In the genomic region with DNA sequence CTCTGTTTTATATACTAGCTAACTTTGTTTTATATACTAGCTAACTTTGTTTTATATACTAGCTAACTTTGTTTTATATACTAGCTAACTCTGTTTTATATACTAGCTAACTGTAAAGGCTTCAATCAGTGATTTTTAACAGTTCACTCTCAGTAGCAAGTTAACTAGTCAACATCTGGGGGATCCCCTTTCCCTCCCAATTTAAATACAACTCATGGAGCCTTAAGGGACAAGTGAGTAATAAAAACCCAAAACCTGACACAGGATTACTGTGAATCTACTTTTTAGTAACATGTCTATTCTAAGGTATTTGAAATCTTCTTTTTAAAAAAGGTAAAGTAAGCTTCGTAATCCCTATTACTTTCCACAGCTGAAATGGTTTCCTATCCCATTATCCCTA, we compare ENCODE assay signal across 15 cellular contexts. TPM values are rescaled to one million over a fixed set of nuclear protein-coding genes. Genes with fewer than 3 reads are reported as not detected.
DNase-seq lines count a peak whose midpoint lies in the region; ATAC-seq and TF ChIP-seq lines count a peak whose summit lies in the region.
"Had no signal": no experiment of that assay in that cellular context is flagged by ENCODE, and none has a peak within 500 bp of the region (broad histone marks: within the 10 kb centered on the region; RNA-seq: fewer than 3 reads in every experiment).

No MANE protein-coding gene starts in this region.

- intact Hi-C loops in activated CD4-positive, alpha-beta memory T cell treated with anti-CD3 and anti-CD28 coated beads for 36 hours (cut with micrococcal nuclease) = loop anchor here (1.0 to 5.0 kb wide), 4 partner anchors 47 to 482 kb away; a partner anchor contains a TSS
- intact Hi-C loops in esophagus squamous epithelium (cut with DNase I) = no loop called here

- no peak for ATAC-seq in stimulated activated memory B cell treated with anti-CD40 and anti-IgM and Interleukin-4, amounts not matched to agents 10 μg/mL and 1 μg/mL and 100 μg/mL, for 72 hours
- no peak for ATAC-seq in T-cell (replicated peaks in 1 of 4)

- H3K27ac ChIP-seq in RWPE1 (peak overlapping the region; percentile 97; the same call in 1 of the 2 replicates), esophagus squamous epithelium (peak overlapping the region in 3 of 4 donors; percentile 91 to 96 (median 95))

- POLR2A ChIA-PET in activated CD4-positive, alpha-beta memory T cell treated with anti-CD3 and anti-CD28 coated beads for 36 hours (lab: Charles Lee) = interaction anchor here (0.8 to 2.1 kb wide), 9 partner anchors 8 to 141 kb away, joined by 3 to 8 read pairs (median 4); a partner anchor contains a TSS
- POLR2A ChIA-PET in activated CD4-positive, alpha-beta memory T cell treated with anti-CD3 and anti-CD28 coated beads, Interleukin-2, amount 10 ng/mL, durations not matched to agents 7 days and 5 days (lab: Charles Lee) = no interaction called here
- POLR2A ChIA-PET in RWPE1 (lab: Yijun Ruan, JAX; ENCODE audit: low non-redundant PET) = no interaction called here
- POLR2A ChIA-PET in T-cell (lab: Charles Lee) = interaction anchor here (0.6 kb wide), 2 partner anchors 83 to 129 kb away, joined by 4 to 7 read pairs; no protein-coding TSS in a partner anchor

- TF ChIP-seq CTCF in RWPE1 (conservative IDR thresholded peaks at IDR 0.05; ENCODE audit: low read depth) (no peak), esophagus squamous epithelium (IDR thresholded peaks at IDR 0.05) (no peak)

- TF ChIP-seq POLR2A in esophagus squamous epithelium (IDR thresholded peaks at IDR 0.05) = no peak

- H3K27ac Mint-ChIP-seq in activated CD4-positive, alpha-beta memory T cell treated with anti-CD3 and anti-CD28 coated beads for 36 hours = peak overlapping the region; percentile 92
- H3K27ac Mint-ChIP-seq in activated CD4-positive, alpha-beta memory T cell treated with anti-CD3 and anti-CD28 coated beads, Interleukin-2, amount 10 ng/mL, durations not matched to agents 7 days and 5 days = no peak overlapping the region
- H3K27ac Mint-ChIP-seq in stimulated activated memory B cell treated with anti-CD40 and anti-IgM and Interleukin-4, amounts not matched to agents 10 μg/mL and 1 μg/mL and 100 μg/mL, for 72 hours = peak overlapping the region; percentile 81
- peak overlapping the region in 1 of 2 donors; percentile 28 for H3K27ac Mint-ChIP-seq in T-cell

- H3K4me3 Mint-ChIP-seq in activated CD4-positive, alpha-beta memory T cell treated with anti-CD3 and anti-CD28 coated beads for 36 hours = peak overlapping the region; percentile 82
- no peak overlapping the region for H3K4me3 Mint-ChIP-seq in activated CD4-positive, alpha-beta memory T cell treated with anti-CD3 and anti-CD28 coated beads, Interleukin-2, amount 10 ng/mL, durations not matched to agents 7 days and 5 days
- no peak overlapping the region for H3K4me3 Mint-ChIP-seq in stimulated activated memory B cell treated with anti-CD40 and anti-IgM and Interleukin-4, amounts not matched to agents 10 μg/mL and 1 μg/mL and 100 μg/mL, for 72 hours
- H3K4me3 Mint-ChIP-seq in T-cell = no peak overlapping the region

- no peaks in the 10 kb centered on the region for H3K9me3 ChIP-seq in esophagus squamous epithelium
- H3K9me3 ChIP-seq: MG63, upper lobe of left lung had no signal

- peaks cover 16% of the 10 kb centered on the region for H3K36me3 Mint-ChIP-seq in activated CD4-positive, alpha-beta memory T cell treated with anti-CD3 and anti-CD28 coated beads for 36 hours
- H3K36me3 Mint-ChIP-seq in activated CD4-positive, alpha-beta memory T cell treated with anti-CD3 and anti-CD28 coated beads, Interleukin-2, amount 10 ng/mL, durations not matched to agents 7 days and 5 days (ENCODE audit: low read depth) = peaks cover 13% of the 10 kb centered on the region
- H3K36me3 Mint-ChIP-seq in stimulated activated memory B cell treated with anti-CD40 and anti-IgM and Interleukin-4, amounts not matched to agents 10 μg/mL and 1 μg/mL and 100 μg/mL, for 72 hours = no peaks in the 10 kb centered on the region
- H3K36me3 Mint-ChIP-seq in T-cell = peaks cover 6% of the 10 kb centered on the region

- no peaks in the 10 kb centered on the region for H3K27me3 Mint-ChIP-seq in activated CD4-positive, alpha-beta memory T cell treated with anti-CD3 and anti-CD28 coated beads for 36 hours
- H3K27me3 Mint-ChIP-seq in activated CD4-positive, alpha-beta memory T cell treated with anti-CD3 and anti-CD28 coated beads, Interleukin-2, amount 10 ng/mL, durations not matched to agents 7 days and 5 days = no peaks in the 10 kb centered on the region
- H3K27me3 Mint-ChIP-seq in stimulated activated memory B cell treated with anti-CD40 and anti-IgM and Interleukin-4, amounts not matched to agents 10 μg/mL and 1 μg/mL and 100 μg/mL, for 72 hours = no peaks in the 10 kb centered on the region
- H3K27me3 Mint-ChIP-seq in T-cell = no peaks in the 10 kb centered on the region

- 75 to 76% methylated on average over 1 of the region's 1 CpG for WGBS in esophagus squamous epithelium, 2 donors

- H3K9me3 Mint-ChIP-seq in activated CD4-positive, alpha-beta memory T cell treated with anti-CD3 and anti-CD28 coated beads for 36 hours = no peaks in the 10 kb centered on the region
- no peaks in the 10 kb centered on the region for H3K9me3 Mint-ChIP-seq in activated CD4-positive, alpha-beta memory T cell treated with anti-CD3 and anti-CD28 coated beads, Interleukin-2, amount 10 ng/mL, durations not matched to agents 7 days and 5 days
- no peaks in the 10 kb centered on the region for H3K9me3 Mint-ChIP-seq in stimulated activated memory B cell treated with anti-CD40 and anti-IgM and Interleukin-4, amounts not matched to agents 10 μg/mL and 1 μg/mL and 100 μg/mL, for 72 hours
- H3K9me3 Mint-ChIP-seq in T-cell = no peaks in the 10 kb centered on the region

- no peaks in the 10 kb centered on the region for H3K27me3 ChIP-seq in esophagus squamous epithelium
- H3K27me3 ChIP-seq: MG63, upper lobe of left lung had no signal

- peaks cover 42% of the 10 kb centered on the region for H3K4me1 Mint-ChIP-seq in activated CD4-positive, alpha-beta memory T cell treated with anti-CD3 and anti-CD28 coated beads for 36 hours (ENCODE audit: low read depth)
- H3K4me1 Mint-ChIP-seq in activated CD4-positive, alpha-beta memory T cell treated with anti-CD3 and anti-CD28 coated beads, Interleukin-2, amount 10 ng/mL, durations not matched to agents 7 days and 5 days = peaks cover 41% of the 10 kb centered on the region
- peaks cover 34% of the 10 kb centered on the region for H3K4me1 Mint-ChIP-seq in stimulated activated memory B cell treated with anti-CD40 and anti-IgM and Interleukin-4, amounts not matched to agents 10 μg/mL and 1 μg/mL and 100 μg/mL, for 72 hours
- H3K4me1 Mint-ChIP-seq in T-cell = peaks cover 27 to 43% (median 40%) of the 10 kb centered on the region in 3 donors

- peaks cover 40 to 65% (median 45%) of the 10 kb centered on the region in 3 donors for H3K4me1 ChIP-seq in esophagus squamous epithelium

- DNase-seq in activated CD4-positive, alpha-beta memory T cell treated with anti-CD3 and anti-CD28 coated beads for 36 hours = no peak
- DNase-seq in activated CD4-positive, alpha-beta memory T cell treated with anti-CD3 and anti-CD28 coated beads, Interleukin-2, amount 10 ng/mL, durations not matched to agents 7 days and 5 days = no peak
- peak; percentile 14 for DNase-seq in RWPE1 (ENCODE audit: low spot score)
- no peak for DNase-seq in esophagus squamous epithelium (lab: John Stamatoyannopoulos, UW)
- no peak for DNase-seq in NCI-H524 (lab: John Stamatoyannopoulos, UW)
- no peak for DNase-seq in NCI-H2227 (lab: John Stamatoyannopoulos, UW; ENCODE audit: unreplicated experiment)
- no peak for DNase-seq in T-cell
- DNase-seq: ACHN; activated effector memory CD4-positive, alpha-beta T cell treated with anti-CD3 and anti-CD28 coated beads, Interleukin-2, amount 50 U/mL, for 16 hours; DND-41; MG63; NCI-H446 treated with DMSO at 0.1 percent for 48 hours; SHP77; upper lobe of left lung had no signal

- no peak overlapping the region for H3K4me3 ChIP-seq in esophagus squamous epithelium
- H3K4me3 ChIP-seq: MG63 had no signal

- peaks cover 0 to 10% (median 0%) of the 10 kb centered on the region in 3 donors for H3K36me3 ChIP-seq in esophagus squamous epithelium

- CTCF ChIA-PET in activated CD4-positive, alpha-beta memory T cell treated with anti-CD3 and anti-CD28 coated beads for 36 hours (lab: Charles Lee) = interaction anchor here (0.7 to 3.6 kb wide), 19 partner anchors 9 to 143 kb away, joined by 3 to 61 read pairs (median 4); a partner anchor contains a TSS
- CTCF ChIA-PET in activated CD4-positive, alpha-beta memory T cell treated with anti-CD3 and anti-CD28 coated beads, Interleukin-2, amount 10 ng/mL, durations not matched to agents 7 days and 5 days (lab: Charles Lee) = interaction anchor here (1.2 to 3.8 kb wide), 6 partner anchors 9 to 84 kb away, joined by 3 to 31 read pairs (median 5); a partner anchor contains a TSS
- CTCF ChIA-PET in RWPE1 (lab: Yijun Ruan, JAX) (interaction anchor here (0.6 to 1.6 kb wide), 6 partner anchors 36 to 441 kb away, joined by 3 to 5 read pairs (median 3); no protein-coding TSS in a partner anchor), T-cell (lab: Charles Lee) (interaction anchor here (0.6 to 1.5 kb wide), 10 partner anchors 9 to 559 kb away, joined by 3 to 6 read pairs (median 3); a partner anchor contains a TSS)

RNA-seq across cellular contexts. Expression of a gene that starts 32.2 kb away (rescaled TPM):
- 10 to 100 TPM; 18.6 to 21.5 TPM for total RNA-seq in activated CD4-positive, alpha-beta memory T cell treated with anti-CD3 and anti-CD28 coated beads for 36 hours
- 10 to 100 TPM; 15.5 to 17.1 TPM for total RNA-seq in activated CD4-positive, alpha-beta memory T cell treated with anti-CD3 and anti-CD28 coated beads, Interleukin-2, amount 10 ng/mL, durations not matched to agents 7 days and 5 days
- total RNA-seq in esophagus squamous epithelium (10 to 100 TPM in 2 of 4 donors, 1 to 10 TPM in 2; 8.0 to 16.4 (median 11.2) TPM), T-cell (10 to 100 TPM; 17.6 to 23.4 (median 23.3) TPM)

RNA-seq across cellular contexts. Expression of a gene that starts 44.4 kb away (rescaled TPM):
- 10 to 100 TPM; 43.0 to 48.5 TPM for total RNA-seq in activated CD4-positive, alpha-beta memory T cell treated with anti-CD3 and anti-CD28 coated beads for 36 hours
- total RNA-seq in activated CD4-positive, alpha-beta memory T cell treated with anti-CD3 and anti-CD28 coated beads, Interleukin-2, amount 10 ng/mL, durations not matched to agents 7 days and 5 days = 10 to 100 TPM; 34.6 to 35.2 TPM
- 10 to 100 TPM; 24.7 to 41.6 (median 37.8) TPM for total RNA-seq in esophagus squamous epithelium
- total RNA-seq in T-cell = 10 to 100 TPM; 18.9 to 33.7 (median 29.0) TPM

Comparison
In these comparisons a context has a peak if more than half of its experiments do, and no peak if none do; other contexts are left out.
1. POLR2A ChIA-PET loops: an anchor here in activated CD4-positive, alpha-beta memory T cell treated with anti-CD3 and anti-CD28 coated beads for 36 hours (0.8 to 2.1 kb wide) and T-cell (0.6 kb wide); none called in activated CD4-positive, alpha-beta memory T cell treated with anti-CD3 and anti-CD28 coated beads, Interleukin-2, amount 10 ng/mL, durations not matched to agents 7 days and 5 days and RWPE1.